ENCODE assay signal across 29 cellular contexts in the genomic region with DNA sequence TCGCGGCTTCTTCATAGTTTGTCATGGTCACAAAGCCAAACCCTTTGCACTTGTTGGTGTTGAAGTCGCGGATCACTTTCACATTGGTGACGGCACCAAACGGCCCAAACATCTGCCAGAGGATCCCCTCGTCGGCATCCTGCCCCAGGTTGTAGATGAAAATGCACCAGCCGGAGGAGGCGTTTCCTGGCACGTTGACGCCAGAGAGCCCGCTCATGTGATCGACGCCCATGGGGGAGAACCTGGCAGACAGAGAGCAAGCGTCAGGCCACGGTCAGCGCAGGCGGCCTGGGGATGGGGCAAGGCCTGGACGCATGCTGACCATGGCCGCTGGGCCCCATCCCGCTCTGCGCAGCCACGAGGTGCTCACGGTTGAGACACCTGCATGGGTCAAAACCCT. TPM values are rescaled to one million over a fixed set of nuclear protein-coding genes. Genes with fewer than 3 reads are reported as not detected.
"Had no signal": no experiment of that assay in that cellular context is flagged by ENCODE, and none has a peak within 500 bp of the region (broad histone marks: within the 10 kb centered on the region; RNA-seq: fewer than 3 reads in every experiment).

No MANE protein-coding gene starts in this region.

- H3K9me3 Mint-ChIP-seq: activated CD4-positive, alpha-beta memory T cell treated with anti-CD3 and anti-CD28 coated beads, Interleukin-2, amount 10 ng/mL, durations not matched to agents 7 days and 5 days; activated naive CD4-positive, alpha-beta T cell treated with anti-CD3 and anti-CD28 coated beads, Interleukin-2, amount 10 ng/mL, durations not matched to agents 7 days and 5 days; activated naive CD8-positive, alpha-beta T cell treated with anti-CD3 and anti-CD28 coated beads for 36 hours; activated T-cell treated with anti-CD3 and anti-CD28 coated beads, Interleukin-2, amount 50 U/mL, for 72 hours; activated T-helper 2 cell treated with anti-CD3 and anti-CD28 coated beads, Interferon-gamma antibody, Interleukin-2, Interleukin-4, amounts not matched to agents 10 μg/mL and 5 μg/mL and 100 μg/mL, durations not matched to agents 14 hours and 24 hours and 36 hours; IgD-negative memory B cell had no signal

- H3K4me3 Mint-ChIP-seq: activated CD4-positive, alpha-beta memory T cell treated with anti-CD3 and anti-CD28 coated beads, Interleukin-2, amount 10 ng/mL, durations not matched to agents 7 days and 5 days; activated naive CD4-positive, alpha-beta T cell treated with anti-CD3 and anti-CD28 coated beads, Interleukin-2, amount 10 ng/mL, durations not matched to agents 7 days and 5 days; activated naive CD8-positive, alpha-beta T cell treated with anti-CD3 and anti-CD28 coated beads for 36 hours; activated T-cell treated with anti-CD3 and anti-CD28 coated beads, Interleukin-2, amount 50 U/mL, for 72 hours; IgD-negative memory B cell had no signal

- H3K4me1 Mint-ChIP-seq: activated naive CD4-positive, alpha-beta T cell treated with anti-CD3 and anti-CD28 coated beads, Interleukin-2, amount 10 ng/mL, durations not matched to agents 7 days and 5 days; activated naive CD8-positive, alpha-beta T cell treated with anti-CD3 and anti-CD28 coated beads for 36 hours; IgD-negative memory B cell had no signal

- H3K9ac ChIP-seq: KMS-11, SK-N-SH had no signal

- H3K4me1 ChIP-seq: SJCRH30 had no signal

- ATAC-seq: activated T-cell treated with anti-CD3 and anti-CD28 coated beads, Interleukin-2, amount 50 U/mL, for 72 hours had no signal

- H3K27ac ChIP-seq: brain microvascular endothelial cell, KMS-11, SJCRH30, VCaP had no signal

- H3K4me3 ChIP-seq: SJCRH30 had no signal

- H3K27me3 ChIP-seq: brain microvascular endothelial cell, SJCRH30 had no signal

- H3K4me2 ChIP-seq: KMS-11, SK-N-SH had no signal

- H3K27me3 Mint-ChIP-seq: activated CD4-positive, alpha-beta memory T cell treated with anti-CD3 and anti-CD28 coated beads, Interleukin-2, amount 10 ng/mL, durations not matched to agents 7 days and 5 days; activated naive CD4-positive, alpha-beta T cell treated with anti-CD3 and anti-CD28 coated beads, Interleukin-2, amount 10 ng/mL, durations not matched to agents 7 days and 5 days; activated naive CD8-positive, alpha-beta T cell treated with anti-CD3 and anti-CD28 coated beads for 36 hours; IgD-negative memory B cell had no signal

- H3K9me3 ChIP-seq: SJCRH30, SK-N-SH had no signal

- H3K27ac Mint-ChIP-seq: activated CD4-positive, alpha-beta memory T cell treated with anti-CD3 and anti-CD28 coated beads, Interleukin-2, amount 10 ng/mL, durations not matched to agents 7 days and 5 days; activated naive CD4-positive, alpha-beta T cell treated with anti-CD3 and anti-CD28 coated beads, Interleukin-2, amount 10 ng/mL, durations not matched to agents 7 days and 5 days; activated naive CD8-positive, alpha-beta T cell treated with anti-CD3 and anti-CD28 coated beads for 36 hours; activated T-cell treated with anti-CD3 and anti-CD28 coated beads, Interleukin-2, amount 50 U/mL, for 72 hours; activated T-helper 2 cell treated with anti-CD3 and anti-CD28 coated beads, Interferon-gamma antibody, Interleukin-2, Interleukin-4, amounts not matched to agents 10 μg/mL and 5 μg/mL and 100 μg/mL, durations not matched to agents 14 hours and 24 hours and 36 hours; IgD-negative memory B cell had no signal

- H3K36me3 Mint-ChIP-seq: IgD-negative memory B cell had no signal

- DNase-seq: activated CD4-positive, alpha-beta memory T cell treated with anti-CD3 and anti-CD28 coated beads, Interleukin-2, amount 10 ng/mL, durations not matched to agents 7 days and 5 days; activated CD4-positive, alpha-beta T cell treated with anti-CD3 and anti-CD28 coated beads, Interleukin-2, amount 50 U/mL, for 1 hour; activated CD4-positive, CD25-positive, alpha-beta regulatory T cell; activated CD8-positive, alpha-beta memory T cell treated with anti-CD3 and anti-CD28 coated beads, Interleukin-2, amount 50 U/mL, for 4 hours; activated gamma-delta T cell treated with Interleukin-2 at 50 U/mL for 16 hours; activated naive CD4-positive, alpha-beta T cell treated with anti-CD3 and anti-CD28 coated beads, Interleukin-2, amount 10 ng/mL, durations not matched to agents 7 days and 5 days; activated naive CD8-positive, alpha-beta T cell treated with anti-CD3 and anti-CD28 coated beads for 36 hours; activated T-cell treated with anti-CD3 and anti-CD28 coated beads, Interleukin-2, amount 50 U/mL, for 72 hours; brain microvascular endothelial cell; caudate nucleus; MV-4-11; NCI-H1092 treated with DMSO at 0.1 percent for 48 hours; NCI-H1417 treated with DMSO at 0.1 percent for 48 hours; NCI-H1694; NCI-H2029; NCI-H2107; NCI-H345; NCI-H510A; NCI-H526 treated with DMSO at 0.1 percent for 48 hours; NCI-H82; Right ventricle myocardium superior; SJCRH30; SK-N-SH; T-helper 1 cell had no signal

RNA-seq across cellular contexts. Expression of a gene that starts 37.6 kb away (rescaled TPM):
- total RNA-seq: activated CD4-positive, alpha-beta memory T cell treated with anti-CD3 and anti-CD28 coated beads, Interleukin-2, amount 10 ng/mL, durations not matched to agents 7 days and 5 days; T-helper 2 cell treated with Interferon-gamma antibody and Interleukin-4, amounts not matched to agents 100 ng/mL and 5 ng/mL, for 36 hours had no signal
- polyA plus RNA-seq: IgD-negative memory B cell had no signal

RNA-seq across cellular contexts. Expression of a gene that starts 48.9 kb away (rescaled TPM):
- total RNA-seq: SJCRH30 had no signal
- polyA plus RNA-seq: IgD-negative memory B cell had no signal
